18 cellular contexts compared by ENCODE assay signal in the genomic region with DNA sequence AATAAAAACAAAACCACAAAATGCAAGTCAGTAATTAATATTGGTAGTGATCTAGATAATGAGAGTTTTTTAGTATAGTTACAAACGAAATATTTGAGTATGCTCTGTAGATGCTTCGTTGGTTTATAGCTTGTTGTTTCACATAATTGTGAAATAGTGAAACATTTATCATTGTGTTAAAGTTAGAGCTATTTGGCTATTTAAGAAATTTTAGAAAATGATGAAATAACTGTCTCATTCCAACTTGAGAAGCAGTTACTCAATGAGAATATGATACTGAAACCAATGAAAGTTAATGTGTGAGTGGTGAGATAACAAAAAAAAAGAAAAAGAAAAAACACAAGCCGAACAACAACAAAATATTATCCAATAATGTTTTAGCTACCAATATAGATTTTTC.
DNase-seq lines count a peak whose midpoint lies in the region; ATAC-seq, FAIRE-seq and TF ChIP-seq lines count a peak whose summit lies in the region.
"Had no signal": no experiment of that assay in that cellular context is flagged by ENCODE, and none has a peak within 500 bp of the region (broad histone marks: within the 10 kb centered on the region; RNA-seq: fewer than 3 reads in every experiment).

No MANE protein-coding gene starts in this region.

- H3K4me3 ChIP-seq in BJ (ENCODE audit: low read depth, low read length), result no peak overlapping the region
- H3K4me3 ChIP-seq in fibroblast of pulmonary artery (replicated peaks; ENCODE audit: low read depth, low read length), result no peak overlapping the region
- H3K4me3 ChIP-seq in CD4-positive, alpha-beta memory T cell (ENCODE audit: low read length in 2 of 2), result no peak overlapping the region
- H3K4me3 ChIP-seq: sigmoid colon had no signal

- CTCF ChIA-PET in BJ (lab: Yijun Ruan, JAX), result no interaction called here
- CTCF ChIA-PET in CD4-positive, alpha-beta memory T cell (lab: Charles Lee; ENCODE audit: partially characterized antibody), result no interaction called here

- no peaks in the 10 kb centered on the region for H3K36me3 ChIP-seq in BJ (ENCODE audit: control insufficient read depth, insufficient read depth, low read length)
- H3K36me3 ChIP-seq in CD4-positive, alpha-beta memory T cell (ENCODE audit: insufficient read depth, low read length), result no peaks in the 10 kb centered on the region
- H3K36me3 ChIP-seq: sigmoid colon had no signal

- H3K4me1 ChIP-seq in CD4-positive, alpha-beta memory T cell (ENCODE audit: insufficient read depth, low read length), result no peaks in the 10 kb centered on the region
- H3K4me1 ChIP-seq: sigmoid colon had no signal

- DNase-seq in BJ (ENCODE audit: low read depth) (peak; percentile 46), RCC 7860 (ENCODE audit: low spot score) (no peak), fibroblast of pulmonary artery (ENCODE audit: low read depth) (peak; percentile 54), osteocyte (ENCODE audit: extremely low spot score, unreplicated experiment) (no peak), NCI-H345 (lab: John Stamatoyannopoulos, UW) (no peak)
- DNase-seq in CD4-positive, alpha-beta memory T cell, result no peak
- DNase-seq: activated CD4-positive, alpha-beta memory T cell treated with anti-CD3 and anti-CD28 coated beads for 36 hours; dorsolateral prefrontal cortex; foreskin fibroblast; HCEC 1CT; NCI-H1417; NCI-H226; sigmoid colon had no signal

- no peaks in the 10 kb centered on the region for H3K9me3 ChIP-seq in CD4-positive, alpha-beta memory T cell (ENCODE audit: control insufficient read depth in 1 of 2, low read length in 2 of 2)
- H3K9me3 ChIP-seq: sigmoid colon had no signal

- intact Hi-C loops in CD4-positive, alpha-beta memory T cell (cut with micrococcal nuclease), result no loop called here

- H3K36me3 Mint-ChIP-seq in osteocyte (ENCODE audit: unreplicated experiment), result no peaks in the 10 kb centered on the region
- no peaks in the 10 kb centered on the region for H3K36me3 Mint-ChIP-seq in CD4-positive, alpha-beta memory T cell
- H3K36me3 Mint-ChIP-seq: activated CD4-positive, alpha-beta memory T cell treated with anti-CD3 and anti-CD28 coated beads for 36 hours; memory B cell; stimulated activated effector memory CD8-positive, alpha-beta T cell treated with anti-CD3 and anti-CD28 coated beads, Interleukin-12 subunit alpha, Interleukin-12 subunit beta, amount 100 ng/mL, for 72 hours had no signal

- POLR2A ChIA-PET in BJ (lab: Charles Lee), result no interaction called here
- POLR2A ChIA-PET in CD4-positive, alpha-beta memory T cell (lab: Charles Lee; ENCODE audit: partially characterized antibody), result interaction anchor here (0.7 kb wide), 1 partner anchor 1471 kb away, joined by 4 read pairs; no protein-coding TSS in a partner anchor

- peak; percentile 5 for FAIRE-seq in RCC 7860 (lab: Jason Lieb, UNC)

- H3K27ac Mint-ChIP-seq in osteocyte (ENCODE audit: unreplicated experiment), result peak overlapping the region; percentile 84
- no peak overlapping the region for H3K27ac Mint-ChIP-seq in CD4-positive, alpha-beta memory T cell
- H3K27ac Mint-ChIP-seq: activated CD4-positive, alpha-beta memory T cell treated with anti-CD3 and anti-CD28 coated beads for 36 hours; memory B cell; stimulated activated effector memory CD8-positive, alpha-beta T cell treated with anti-CD3 and anti-CD28 coated beads, Interleukin-12 subunit alpha, Interleukin-12 subunit beta, amount 100 ng/mL, for 72 hours had no signal

- ATAC-seq in GM21786 (IDR thresholded peaks at IDR 0.05; ENCODE audit: unreplicated experiment) (no peak), HG03565 (IDR thresholded peaks at IDR 0.05; ENCODE audit: unreplicated experiment) (no peak)
- ATAC-seq: stimulated activated effector memory CD8-positive, alpha-beta T cell treated with anti-CD3 and anti-CD28 coated beads, Interleukin-12 subunit alpha, Interleukin-12 subunit beta, amount 100 ng/mL, for 72 hours had no signal

- no peak for TF ChIP-seq CTCF in BJ (IDR thresholded peaks at IDR 0.05; ENCODE audit: insufficient read depth, low read depth, low read length)
- TF ChIP-seq CTCF in fibroblast of pulmonary artery (IDR thresholded peaks at IDR 0.05; ENCODE audit: low read length, missing control alignments), result no peak
- TF ChIP-seq CTCF in osteocyte (IDR thresholded peaks at IDR 0.05), result no peak

- no peak overlapping the region for H3K27ac ChIP-seq in CD4-positive, alpha-beta memory T cell (ENCODE audit: low read depth, low read length)
- H3K27ac ChIP-seq: dorsolateral prefrontal cortex had no signal

- no peaks in the 10 kb centered on the region for H3K27me3 Mint-ChIP-seq in osteocyte (ENCODE audit: unreplicated experiment)
- no peaks in the 10 kb centered on the region for H3K27me3 Mint-ChIP-seq in CD4-positive, alpha-beta memory T cell
- H3K27me3 Mint-ChIP-seq: activated CD4-positive, alpha-beta memory T cell treated with anti-CD3 and anti-CD28 coated beads for 36 hours; memory B cell had no signal

- H3K27me3 ChIP-seq in BJ (ENCODE audit: control insufficient read depth, insufficient read depth, low read length), result no peaks in the 10 kb centered on the region
- H3K27me3 ChIP-seq in CD4-positive, alpha-beta memory T cell (ENCODE audit: insufficient read depth, low read length), result no peaks in the 10 kb centered on the region
- H3K27me3 ChIP-seq: dorsolateral prefrontal cortex, sigmoid colon had no signal

- peak overlapping the region; percentile 5 for H3K4me3 Mint-ChIP-seq in osteocyte (ENCODE audit: unreplicated experiment)
- H3K4me3 Mint-ChIP-seq in CD4-positive, alpha-beta memory T cell, result no peak overlapping the region
- H3K4me3 Mint-ChIP-seq: activated CD4-positive, alpha-beta memory T cell treated with anti-CD3 and anti-CD28 coated beads for 36 hours; memory B cell; neural crest cell; stimulated activated effector memory CD8-positive, alpha-beta T cell treated with anti-CD3 and anti-CD28 coated beads, Interleukin-12 subunit alpha, Interleukin-12 subunit beta, amount 100 ng/mL, for 72 hours had no signal

- H3K9me3 Mint-ChIP-seq in osteocyte (ENCODE audit: unreplicated experiment), result no peaks in the 10 kb centered on the region
- H3K9me3 Mint-ChIP-seq in CD4-positive, alpha-beta memory T cell, result peaks cover 0 to 8% (median 0%) of the 10 kb centered on the region in 8 donors
- H3K9me3 Mint-ChIP-seq: activated CD4-positive, alpha-beta memory T cell treated with anti-CD3 and anti-CD28 coated beads for 36 hours; memory B cell; stimulated activated effector memory CD8-positive, alpha-beta T cell treated with anti-CD3 and anti-CD28 coated beads, Interleukin-12 subunit alpha, Interleukin-12 subunit beta, amount 100 ng/mL, for 72 hours had no signal

- H3K4me1 Mint-ChIP-seq in osteocyte (ENCODE audit: unreplicated experiment), result peaks cover 55% of the 10 kb centered on the region
- no peaks in the 10 kb centered on the region for H3K4me1 Mint-ChIP-seq in CD4-positive, alpha-beta memory T cell
- H3K4me1 Mint-ChIP-seq: memory B cell; stimulated activated effector memory CD8-positive, alpha-beta T cell treated with anti-CD3 and anti-CD28 coated beads, Interleukin-12 subunit alpha, Interleukin-12 subunit beta, amount 100 ng/mL, for 72 hours had no signal

Comparison
In these comparisons a context has a peak if more than half of its experiments do, and no peak if none do; other contexts are left out.
1. DNase-seq: peak in BJ (single experiment) and fibroblast of pulmonary artery (single experiment); none in RCC 7860 (single experiment), osteocyte (single experiment), CD4-positive, alpha-beta memory T cell (0 of 5) and NCI-H345 (single experiment).